21 cellular contexts compared by ENCODE assay signal in the genomic region with DNA sequence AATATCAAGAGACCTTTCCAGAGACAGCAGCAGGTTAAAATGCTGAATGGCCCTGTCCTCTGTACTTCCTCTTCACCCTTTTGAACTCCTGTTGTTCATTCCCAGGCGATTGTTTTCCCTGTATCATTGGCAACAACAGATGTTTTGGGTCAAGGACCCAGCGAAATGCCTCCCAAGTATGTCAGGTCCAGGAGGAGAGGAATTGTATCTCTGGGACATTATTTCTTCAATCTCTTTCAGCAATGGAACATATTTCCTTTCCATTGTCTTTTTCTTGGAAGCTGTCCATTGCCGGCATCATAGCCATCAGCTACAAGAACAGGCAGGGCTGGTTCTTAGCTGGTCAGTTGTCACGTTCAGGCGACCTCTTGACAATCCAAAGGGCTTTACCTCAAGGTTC.
DNase-seq lines count a peak whose midpoint lies in the region; ATAC-seq, FAIRE-seq and TF ChIP-seq lines count a peak whose summit lies in the region.
"Had no signal": no experiment of that assay in that cellular context is flagged by ENCODE, and none has a peak within 500 bp of the region (broad histone marks: within the 10 kb centered on the region; RNA-seq: fewer than 3 reads in every experiment).

No MANE protein-coding gene starts in this region.

- no peak overlapping the region for H3K18ac ChIP-seq in H1 (ENCODE audit: extremely low read depth, low read length)

- no peak overlapping the region for H3K14ac ChIP-seq in H1 (ENCODE audit: insufficient read length)

- no peak overlapping the region for H3K27ac Mint-ChIP-seq in stimulated activated effector memory CD8-positive, alpha-beta T cell treated with anti-CD3 and anti-CD28 coated beads, Interleukin-12 subunit alpha, Interleukin-12 subunit beta, amount 100 ng/mL, for 72 hours
- H3K27ac Mint-ChIP-seq: B cell had no signal

- no peaks in the 10 kb centered on the region for H3K4me1 Mint-ChIP-seq in stimulated activated effector memory CD8-positive, alpha-beta T cell treated with anti-CD3 and anti-CD28 coated beads, Interleukin-12 subunit alpha, Interleukin-12 subunit beta, amount 100 ng/mL, for 72 hours
- H3K4me1 Mint-ChIP-seq: B cell; central memory CD8-positive, alpha-beta T cell had no signal

- no peak overlapping the region for H3K9ac ChIP-seq in H1 (replicated peaks in 1 of 4; ENCODE audit: extremely low read depth in 1 of 4, low read depth in 3 of 4, low read length in 3 of 4)

- intact Hi-C loops in prostate gland (cut with DNase I): no loop called here

- H3K4me3 ChIP-seq in WERI-Rb-1 (ENCODE audit: low read depth, low read length) (no peak overlapping the region), H1 (ENCODE audit: extremely low read depth in 1 of 4, insufficient read depth in 2 of 4, low read depth in 3 of 4, low read length in 4 of 4) (no peak overlapping the region), thoracic aorta (no peak overlapping the region), prostate gland (no peak overlapping the region), MG63 (no peak overlapping the region)
- H3K4me3 ChIP-seq: upper lobe of left lung had no signal

- POLR2A ChIA-PET in H1 (lab: Charles Lee; ENCODE audit: partially characterized antibody): interaction anchor here (1.3 kb wide), 1 partner anchor 16 kb away, joined by 3 read pairs; no protein-coding TSS in a partner anchor

- H3K79me2 ChIP-seq in H1 (ENCODE audit: control insufficient read depth in 1 of 2, insufficient read depth in 2 of 2, low read length in 2 of 2): no peaks in the 10 kb centered on the region

- H3K4me2 ChIP-seq in H1 (ENCODE audit: insufficient read depth in 1 of 2, low read depth in 2 of 2, low read length in 2 of 2): no peak overlapping the region

- H3K9me3 Mint-ChIP-seq in stimulated activated effector memory CD8-positive, alpha-beta T cell treated with anti-CD3 and anti-CD28 coated beads, Interleukin-12 subunit alpha, Interleukin-12 subunit beta, amount 100 ng/mL, for 72 hours: no peaks in the 10 kb centered on the region
- H3K9me3 Mint-ChIP-seq: central memory CD8-positive, alpha-beta T cell; memory B cell; neural crest cell had no signal

- H4K91ac ChIP-seq in H1 (replicated peaks; ENCODE audit: insufficient read length, low read length): no peak overlapping the region

- no peak for ATAC-seq in thoracic aorta (ENCODE audit: insufficient number of reproducible peaks, low FRiP score, low read depth)
- ATAC-seq in stimulated activated effector memory CD8-positive, alpha-beta T cell treated with anti-CD3 and anti-CD28 coated beads, Interleukin-12 subunit alpha, Interleukin-12 subunit beta, amount 100 ng/mL, for 72 hours: no peak

- CTCF ChIA-PET in H1 (lab: Charles Lee; ENCODE audit: partially characterized antibody): interaction anchor here (0.7 to 4.1 kb wide), 5 partner anchors 18 to 167 kb away, joined by 3 to 15 read pairs (median 3); no protein-coding TSS in a partner anchor

- no peak overlapping the region for H4K8ac ChIP-seq in H1 (ENCODE audit: extremely low read depth, insufficient read depth, low read length)

- no peak overlapping the region for H3K4ac ChIP-seq in H1 (replicated peaks; ENCODE audit: insufficient read length, low read depth, low read length)

- no peak overlapping the region for H3K56ac ChIP-seq in H1 (replicated peaks; ENCODE audit: insufficient read length, low read depth, low read length)

- TF ChIP-seq CTCF in WERI-Rb-1 (IDR thresholded peaks at IDR 0.05; ENCODE audit: low read depth, low read length) (no peak), H1 (IDR thresholded peaks at IDR 0.05; ENCODE audit: control extremely low read depth in 1 of 3, insufficient read depth in 1 of 3, low read depth in 1 of 3, low read length in 3 of 3) (no peak), thoracic aorta (IDR thresholded peaks at IDR 0.05) (no peak), prostate gland (IDR thresholded peaks at IDR 0.05) (no peak)

- no peak overlapping the region for H3K4me3 Mint-ChIP-seq in stimulated activated effector memory CD8-positive, alpha-beta T cell treated with anti-CD3 and anti-CD28 coated beads, Interleukin-12 subunit alpha, Interleukin-12 subunit beta, amount 100 ng/mL, for 72 hours
- H3K4me3 Mint-ChIP-seq: B cell; central memory CD8-positive, alpha-beta T cell; memory B cell; neural crest cell had no signal

- no peaks in the 10 kb centered on the region for H3K79me1 ChIP-seq in H1 (ENCODE audit: low read depth, low read length)

- H2BK12ac ChIP-seq in H1 (ENCODE audit: low read depth, low read length): 0 out of 2 replicates have a peak overlapping the region, but pooled peaks have one; percentile 64

- H3K9me3 ChIP-seq in WERI-Rb-1 (ENCODE audit: severe bottlenecking) (no peaks in the 10 kb centered on the region), H1 (ENCODE audit: insufficient read depth in 2 of 2, low read depth in 1 of 2, low read length in 1 of 2) (no peaks in the 10 kb centered on the region), thoracic aorta (no peaks in the 10 kb centered on the region), prostate gland (no peaks in the 10 kb centered on the region), MG63 (no peaks in the 10 kb centered on the region)
- H3K9me3 ChIP-seq: upper lobe of left lung had no signal

- DNase-seq in WERI-Rb-1: no peak
- DNase-seq in H1 (ENCODE audit: low read depth in 1 of 2, low spot score in 2 of 2): no peak
- DNase-seq in mucosa of gallbladder (ENCODE audit: low spot score): peak; percentile 63
- no peak for DNase-seq in thoracic aorta (ENCODE audit: low spot score)
- no peak for DNase-seq in prostate gland (ENCODE audit: low spot score)
- DNase-seq in stimulated activated effector memory CD8-positive, alpha-beta T cell treated with anti-CD3 and anti-CD28 coated beads, Interleukin-12 subunit alpha, Interleukin-12 subunit beta, amount 100 ng/mL, for 72 hours (ENCODE audit: low spot score in 2 of 2): no peak
- no peak for DNase-seq in MG63
- DNase-seq: activated gamma-delta T cell treated with Interleukin-2 at 50 U/mL for 16 hours; amniotic stem cell; hippocampal formation; NCI-H1417; OCI-M1; retina; SIG-M5; stimulated activated naive CD4-positive, alpha-beta T cell; upper lobe of left lung had no signal

- 94% methylated on average over 5 of the region's 5 CpGs; no CpG with 5 or more reads in 1 of the 2 experiments for WGBS in H1 (ENCODE audit: extremely low coverage in 1 of 2, insufficient coverage in 1 of 2, insufficient read length in 1 of 2, insufficient replicate concordance in 2 of 2, low coverage in 1 of 2, low lambda C conversion rate in 2 of 2, missing lambda C conversion rate in 1 of 2), 2 experiments
- WGBS in prostate gland: 62% methylated on average over 5 of the region's 5 CpGs

- no peak for FAIRE-seq in H1 (lab: Jason Lieb, UNC)
- FAIRE-seq: islet of Langerhans had no signal

- no peak overlapping the region for H2BK20ac ChIP-seq in H1 (ENCODE audit: low read length)

- no peaks in the 10 kb centered on the region for H4K20me1 ChIP-seq in H1 (replicated peaks in 1 of 2; ENCODE audit: control insufficient read depth in 1 of 2, insufficient read depth in 2 of 2, low read length in 2 of 2)

- H3K36me3 ChIP-seq in WERI-Rb-1 (no peaks in the 10 kb centered on the region), H1 (ENCODE audit: control insufficient read depth in 2 of 4, insufficient read depth in 4 of 4, low read length in 3 of 4) (peaks cover 0 to 12% (median 4%) of the 10 kb centered on the region in 4 experiments; a peak in 4 of 8 replicates), thoracic aorta (no peaks in the 10 kb centered on the region), prostate gland (no peaks in the 10 kb centered on the region), MG63 (no peaks in the 10 kb centered on the region)

- no peak overlapping the region for H2BK5ac ChIP-seq in H1 (ENCODE audit: low read depth, low read length)

- TF ChIP-seq EP300 in H1 (IDR thresholded peaks at IDR 0.05; ENCODE audit: borderline replicate concordance in 1 of 2, low read depth in 2 of 2, low read length in 2 of 2): no peak

- no peaks in the 10 kb centered on the region for H3K36me3 Mint-ChIP-seq in stimulated activated effector memory CD8-positive, alpha-beta T cell treated with anti-CD3 and anti-CD28 coated beads, Interleukin-12 subunit alpha, Interleukin-12 subunit beta, amount 100 ng/mL, for 72 hours

- H3K23me2 ChIP-seq in H1 (ENCODE audit: low read depth, low read length): no peaks in the 10 kb centered on the region

- H3K27me3 ChIP-seq in WERI-Rb-1 (ENCODE audit: insufficient read depth, low read depth, severe bottlenecking) (no peaks in the 10 kb centered on the region), H1 (replicated peaks in 1 of 4; ENCODE audit: control insufficient read depth in 3 of 4, extremely low read depth in 1 of 4, insufficient read depth in 3 of 4, low read length in 3 of 4) (peaks cover 0 to 5% (median 0%) of the 10 kb centered on the region in 4 experiments; a peak in 2 of 7 replicates), thoracic aorta (replicated peaks; ENCODE audit: insufficient read depth) (no peaks in the 10 kb centered on the region), prostate gland (replicated peaks; ENCODE audit: insufficient read depth) (no peaks in the 10 kb centered on the region), MG63 (no peaks in the 10 kb centered on the region)
- H3K27me3 ChIP-seq: upper lobe of left lung had no signal

- no peak overlapping the region for H2AFZ ChIP-seq in H1 (ENCODE audit: low read length)

- no peak for TF ChIP-seq POLR2A in H1 (IDR thresholded peaks at IDR 0.05; ENCODE audit: control extremely low read depth in 1 of 2, low read depth in 2 of 2, low read length in 2 of 2)
- no peak for TF ChIP-seq POLR2A in prostate gland (IDR thresholded peaks at IDR 0.05)

- H2BK15ac ChIP-seq in H1 (ENCODE audit: low read length): no peak overlapping the region

- no peak overlapping the region for H3K23ac ChIP-seq in H1 (ENCODE audit: insufficient read length)

- no peak overlapping the region for H4K5ac ChIP-seq in H1 (ENCODE audit: insufficient read length, low read depth, low read length)

- no peak overlapping the region for H2BK120ac ChIP-seq in H1 (replicated peaks; ENCODE audit: low read depth, low read length)

- H2AK5ac ChIP-seq in H1 (ENCODE audit: low read depth, low read length): no peak overlapping the region

- H3K27ac ChIP-seq in WERI-Rb-1 (peak overlapping the region; percentile 37), H1 (ENCODE audit: low read depth, low read length) (no peak overlapping the region), thoracic aorta (peak overlapping the region; percentile 80 to 90), prostate gland (peak overlapping the region in 1 of 2 donors; percentile 5)

- H3K4me1 ChIP-seq in H1 (replicated peaks in 1 of 4; ENCODE audit: control insufficient read depth in 3 of 4, insufficient read depth in 4 of 4, low read length in 3 of 4): peaks cover 0 to 7% (median 3%) of the 10 kb centered on the region in 4 experiments; a peak in 3 of 7 replicates
- peaks cover 36 to 65% of the 10 kb centered on the region in 2 donors for H3K4me1 ChIP-seq in thoracic aorta (ENCODE audit: control insufficient read depth in 1 of 2, low read depth in 2 of 2)
- H3K4me1 ChIP-seq in prostate gland (replicated peaks): peaks cover 3% of the 10 kb centered on the region

- no peak for TF ChIP-seq RAD21 in H1 (IDR thresholded peaks at IDR 0.05 in 1 of 2, conservative IDR thresholded peaks at IDR 0.05 in 1 of 2; ENCODE audit: low read depth in 2 of 2, low read length in 2 of 2)

TF ChIP-seq in H1, 55 proteins besides CTCF, POLR2A, EP300 and RAD21 (continues in another document):
- TF ChIP-seq SP4 (IDR thresholded peaks at IDR 0.05; ENCODE audit: low read length) (no peak), BACH1 (IDR thresholded peaks at IDR 0.05; ENCODE audit: low read length) (no peak)
